1 cellular context compared by ENCODE assay signal in genomic region chr19:6976197-6976596, GRCh38.
TF ChIP-seq lines count a peak whose summit lies in the region.

No MANE protein-coding gene starts in this region.

TF ChIP-seq in HepG2, 621 proteins besides CTCF, POLR2A, EP300 and RAD21 (continued from another document):
- no peak for TF ChIP-seq THAP8 (CRISPR knock-in tag; IDR thresholded peaks at IDR 0.05; ENCODE audit: borderline replicate concordance)
- no peak for TF ChIP-seq ZNF629 (CRISPR knock-in tag; conservative IDR thresholded peaks at IDR 0.05)
- no peak for TF ChIP-seq GRHL1 (CRISPR knock-in tag; conservative IDR thresholded peaks at IDR 0.05)
- no peak for TF ChIP-seq SOX13 (IDR thresholded peaks at IDR 0.05)
- TF ChIP-seq SOX13 (CRISPR knock-in tag; conservative IDR thresholded peaks at IDR 0.05 in 1 of 2, IDR thresholded peaks at IDR 0.05 in 1 of 2): 0 out of 4 replicates have a peak, but pooled peaks of 1 of the 2 experiments have one; percentile 32
- no peak for TF ChIP-seq ZNF549 (CRISPR knock-in tag; IDR thresholded peaks at IDR 0.05)
- TF ChIP-seq THAP9 (CRISPR knock-in tag; IDR thresholded peaks at IDR 0.05; ENCODE audit: borderline replicate concordance): no peak
- TF ChIP-seq ZNF777 (CRISPR knock-in tag; IDR thresholded peaks at IDR 0.05): no peak
- no peak for TF ChIP-seq ZNF746 (CRISPR knock-in tag; IDR thresholded peaks at IDR 0.05)
- TF ChIP-seq SP1 (IDR thresholded peaks at IDR 0.05): no peak
- TF ChIP-seq SP1 (CRISPR knock-in tag; IDR thresholded peaks at IDR 0.05): no peak
- TF ChIP-seq MLXIP (CRISPR knock-in tag; IDR thresholded peaks at IDR 0.05; ENCODE audit: borderline replicate concordance): no peak
TF ChIP-seq in HepG2: peak in this region for 3.
